8 cellular contexts compared by ENCODE assay signal in the genomic region with DNA sequence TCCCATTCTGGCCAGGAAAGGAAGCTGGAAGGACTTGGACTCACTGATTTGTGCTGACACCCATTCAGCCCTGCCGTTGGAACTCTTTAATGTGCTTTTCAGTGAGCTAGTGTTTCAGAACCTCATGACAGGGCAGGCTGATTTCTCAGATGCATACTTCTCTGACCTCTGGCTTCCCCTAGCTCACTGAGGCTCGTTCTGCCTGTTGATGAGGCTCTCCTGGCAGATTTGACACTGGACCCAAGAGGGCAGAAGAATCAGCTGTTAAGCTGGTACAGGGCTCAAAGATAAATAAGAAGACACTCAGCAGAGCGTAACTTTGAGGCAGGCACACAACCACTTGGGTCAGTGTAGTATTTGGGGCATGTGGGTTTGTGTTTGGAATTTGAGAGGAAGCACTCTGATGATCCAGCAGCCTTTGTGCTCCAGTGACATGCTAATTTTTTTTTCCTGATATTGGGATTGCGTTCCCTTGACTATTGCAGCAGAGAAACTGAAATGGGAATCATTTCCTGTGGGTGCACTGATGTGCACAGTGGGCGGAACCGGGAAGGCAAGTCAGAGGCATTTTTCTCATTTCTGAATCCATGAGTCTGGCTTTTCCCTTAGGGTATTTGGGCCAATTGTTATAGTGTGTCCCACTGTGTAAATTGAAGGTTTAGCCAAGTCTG.
A peak's percentile ranks its signal among the peaks of the same experiment; 100 is the strongest.
DNase-seq lines count a peak whose midpoint lies in the region; ATAC-seq and TF ChIP-seq lines count a peak whose summit lies in the region.

No MANE protein-coding gene starts in this region.

- no peaks in the 10 kb centered on the region for H3K9me3 Mint-ChIP-seq in WTC11

- H3K27ac Mint-ChIP-seq in WTC11, result peak overlapping the region; percentile 76

- peak overlapping the region; percentile 68 for H3K27ac ChIP-seq in smooth muscle cell (ENCODE audit: low read depth)

- H3K4me2 ChIP-seq in smooth muscle cell, result peak overlapping the region; percentile 79

- H3K4me1 ChIP-seq in smooth muscle cell (ENCODE audit: low read depth), result peaks cover 18% of the 10 kb centered on the region

- intact Hi-C loops in left ventricle myocardium superior (cut with micrococcal nuclease), result no loop called here

- CTCF ChIA-PET in WTC11 (lab: Charles Lee), result interaction anchor here (1.0 to 1.9 kb wide), 2 partner anchors 80 to 87 kb away, joined by 3 to 10 read pairs; partner anchors contain the start of gene CARMIL1

- H3K36me3 Mint-ChIP-seq in WTC11, result no peaks in the 10 kb centered on the region

- peaks cover 45% of the 10 kb centered on the region for H3K4me1 Mint-ChIP-seq in WTC11

- no peak for TF ChIP-seq CTCF in WTC11 (IDR thresholded peaks at IDR 0.05)
- no peak for TF ChIP-seq CTCF in smooth muscle cell (IDR thresholded peaks at IDR 0.05; ENCODE audit: borderline replicate concordance, insufficient read depth, poor library complexity, severe bottlenecking)

- peak overlapping the region; percentile 42 for H3K9ac ChIP-seq in smooth muscle cell (ENCODE audit: low read depth)

- H4K20me1 ChIP-seq in smooth muscle cell (ENCODE audit: low read depth), result peaks cover 14% of the 10 kb centered on the region

- H3F3A ChIP-seq in smooth muscle cell (ENCODE audit: low read depth), result no peaks in the 10 kb centered on the region

- POLR2A ChIA-PET in WTC11 (lab: Charles Lee), result no interaction called here

- no peaks in the 10 kb centered on the region for H3K27me3 ChIP-seq in smooth muscle cell (ENCODE audit: low read depth)

- no peaks in the 10 kb centered on the region for H3K9me3 ChIP-seq in smooth muscle cell (replicated peaks; ENCODE audit: low read depth)

- H3K27me3 Mint-ChIP-seq in WTC11 (ENCODE audit: low read depth), result no peaks in the 10 kb centered on the region

- peak; percentile 27 for DNase-seq in H4 (ENCODE audit: low spot score)
- no peak for DNase-seq in WTC11 (ENCODE audit: low spot score)
- peak; percentile 50 for DNase-seq in left ventricle myocardium superior
- no peak for DNase-seq in smooth muscle cell (lab: John Stamatoyannopoulos, UW; ENCODE audit: unreplicated experiment)
- DNase-seq in activated CD8-positive, alpha-beta memory T cell treated with anti-CD3 and anti-CD28 coated beads, Interleukin-2, amount 50 U/mL, for 4 hours, result no peak
- DNase-seq in stimulated activated CD4-positive, alpha-beta T cell treated with anti-CD3 and anti-CD28 coated beads, Interleukin-2, amount 100 ng/mL, for 48 hours, result no peak
- DNase-seq in stimulated activated naive CD8-positive, alpha-beta T cell treated with anti-CD3 and anti-CD28 coated beads, Interleukin-15, Interleukin-2, amounts not matched to agents 100 U/mL and 50 U/mL, for 24 hours, result no peak
- no peak for DNase-seq in inferior parietal cortex (ENCODE audit: extremely low spot score)

- H3K4me3 Mint-ChIP-seq in WTC11, result no peak overlapping the region

- WGBS in smooth muscle cell (ENCODE audit: low lambda C conversion rate), result 27% methylated on average over 6 of the region's 6 CpGs

- H2AFZ ChIP-seq in smooth muscle cell (ENCODE audit: low read depth), result peak overlapping the region; percentile 73

- peak; percentile 59 for ATAC-seq in WTC11
- peak; percentile 88 for ATAC-seq in left ventricle myocardium superior
- no peak for ATAC-seq in stimulated activated naive CD8-positive, alpha-beta T cell treated with anti-CD3 and anti-CD28 coated beads, Interleukin-15, Interleukin-2, amounts not matched to agents 100 U/mL and 50 U/mL, for 24 hours

- no peak overlapping the region for H3K4me3 ChIP-seq in smooth muscle cell

- peaks cover 18% of the 10 kb centered on the region for H3K79me2 ChIP-seq in smooth muscle cell (ENCODE audit: low read depth)

- H3K36me3 ChIP-seq in smooth muscle cell (ENCODE audit: low read depth), result no peaks in the 10 kb centered on the region

TF ChIP-seq in WTC11, 78 proteins besides CTCF, POLR2A, EP300 and RAD21:
- no peak for TF ChIP-seq ELF4 (CRISPR knock-in tag; IDR thresholded peaks at IDR 0.05; ENCODE audit: low read depth)
- TF ChIP-seq ETV6 (CRISPR knock-in tag; IDR thresholded peaks at IDR 0.05), result no peak
- no peak for TF ChIP-seq ESRRA (CRISPR knock-in tag; IDR thresholded peaks at IDR 0.05; ENCODE audit: borderline replicate concordance)
- no peak for TF ChIP-seq ZBTB21 (CRISPR knock-in tag; IDR thresholded peaks at IDR 0.05; ENCODE audit: borderline replicate concordance)
- TF ChIP-seq EMX1 (CRISPR knock-in tag; IDR thresholded peaks at IDR 0.05), result no peak
- no peak for TF ChIP-seq KAT7 (CRISPR knock-in tag; IDR thresholded peaks at IDR 0.05; ENCODE audit: borderline replicate concordance)
- no peak for TF ChIP-seq FOXJ3 (CRISPR knock-in tag; IDR thresholded peaks at IDR 0.05; ENCODE audit: borderline replicate concordance)
- no peak for TF ChIP-seq TEAD4 (CRISPR knock-in tag; IDR thresholded peaks at IDR 0.05)

Comparison
In these comparisons a context has a peak if more than half of its experiments do, and no peak if none do; other contexts are left out.
1. DNase-seq: peak in H4 (single experiment) and left ventricle myocardium superior (single experiment); none in WTC11 (single experiment), smooth muscle cell (single experiment), activated CD8-positive, alpha-beta memory T cell treated with anti-CD3 and anti-CD28 coated beads, Interleukin-2, amount 50 U/mL, for 4 hours (single experiment), stimulated activated CD4-positive, alpha-beta T cell treated with anti-CD3 and anti-CD28 coated beads, Interleukin-2, amount 100 ng/mL, for 48 hours (0 of 2), stimulated activated naive CD8-positive, alpha-beta T cell treated with anti-CD3 and anti-CD28 coated beads, Interleukin-15, Interleukin-2, amounts not matched to agents 100 U/mL and 50 U/mL, for 24 hours (single experiment) and inferior parietal cortex (single experiment).